In genomic region chr16:12254566-12254965, GRCh38 we compare ENCODE assay signal across 26 cellular contexts.
"Had no signal": no experiment of that assay in that cellular context is flagged by ENCODE, and none has a peak within 500 bp of the region (broad histone marks: within the 10 kb centered on the region; RNA-seq: fewer than 3 reads in every experiment).

No MANE protein-coding gene starts in this region.

- H3K4me2 ChIP-seq: hepatocyte had no signal

- DNase-seq: dermis blood vessel endothelial cell; effector memory CD4-positive, alpha-beta T cell; foreskin keratinocyte; heart left ventricle; left cardiac atrium; left lung; mesendoderm; midbrain; naive thymus-derived CD8-positive, alpha-beta T cell; sigmoid colon; spleen; stimulated activated naive CD4-positive, alpha-beta T cell; stimulated activated naive CD8-positive, alpha-beta T cell treated with anti-CD3 and anti-CD28 coated beads, Interleukin-15, amount 100 ng/mL, for 72 hours; transverse colon; upper lobe of right lung; uterus had no signal

- H3K4me3 Mint-ChIP-seq: naive thymus-derived CD8-positive, alpha-beta T cell; stimulated activated naive CD8-positive, alpha-beta T cell treated with anti-CD3 and anti-CD28 coated beads, Interleukin-15, amount 100 ng/mL, for 72 hours had no signal

- H2AFZ ChIP-seq: hepatocyte had no signal

- H3K9me3 ChIP-seq: esophagus muscularis mucosa, gastroesophageal sphincter, heart left ventricle, left lung, neutrophil, prostate gland, right atrium auricular region, sigmoid colon, spleen, suprapubic skin, transverse colon, upper lobe of right lung, uterus had no signal

- H3K36me3 ChIP-seq: gastroesophageal sphincter, heart left ventricle, left lung, neutrophil, prostate gland, right atrium auricular region, sigmoid colon, suprapubic skin, transverse colon, upper lobe of right lung, uterus had no signal

- FAIRE-seq: endothelial cell of umbilical vein had no signal

- H3K27ac ChIP-seq: coronary artery, esophagus muscularis mucosa, foreskin keratinocyte, gastroesophageal sphincter, heart left ventricle, hepatocyte, left lung, neutrophil, prostate gland, right atrium auricular region, sigmoid colon, spleen, suprapubic skin, transverse colon, upper lobe of right lung, uterus had no signal

- H3K4me1 Mint-ChIP-seq: stimulated activated naive CD8-positive, alpha-beta T cell treated with anti-CD3 and anti-CD28 coated beads, Interleukin-15, amount 100 ng/mL, for 72 hours had no signal

- H3K4me1 ChIP-seq: esophagus muscularis mucosa, gastroesophageal sphincter, left lung, prostate gland, right atrium auricular region, sigmoid colon, suprapubic skin, upper lobe of right lung, uterus had no signal

- H3K4me3 ChIP-seq: coronary artery, esophagus muscularis mucosa, gastroesophageal sphincter, heart left ventricle, hepatocyte, left lung, prostate gland, right atrium auricular region, sigmoid colon, skin epidermis, spleen, suprapubic skin, transverse colon, upper lobe of right lung, uterus had no signal

- H3K9me3 Mint-ChIP-seq: naive thymus-derived CD8-positive, alpha-beta T cell; stimulated activated naive CD8-positive, alpha-beta T cell treated with anti-CD3 and anti-CD28 coated beads, Interleukin-15, amount 100 ng/mL, for 72 hours had no signal

- H3K79me2 ChIP-seq: hepatocyte had no signal

- H3K27ac Mint-ChIP-seq: stimulated activated naive CD8-positive, alpha-beta T cell treated with anti-CD3 and anti-CD28 coated beads, Interleukin-15, amount 100 ng/mL, for 72 hours had no signal

- ATAC-seq: foreskin keratinocyte; gastroesophageal sphincter; heart left ventricle; left cardiac atrium; left lung; naive thymus-derived CD8-positive, alpha-beta T cell; stimulated activated naive CD8-positive, alpha-beta T cell treated with anti-CD3 and anti-CD28 coated beads, Interleukin-15, amount 100 ng/mL, for 72 hours; upper lobe of right lung had no signal

- H3K27me3 ChIP-seq: esophagus muscularis mucosa, foreskin keratinocyte, gastroesophageal sphincter, heart left ventricle, hepatocyte, left lung, neutrophil, right atrium auricular region, sigmoid colon, spleen, suprapubic skin, transverse colon, upper lobe of right lung, uterus had no signal

- H3K27me3 Mint-ChIP-seq: naive thymus-derived CD8-positive, alpha-beta T cell; stimulated activated naive CD8-positive, alpha-beta T cell treated with anti-CD3 and anti-CD28 coated beads, Interleukin-15, amount 100 ng/mL, for 72 hours had no signal
